1 cellular context compared by ENCODE assay signal in the genomic region with DNA sequence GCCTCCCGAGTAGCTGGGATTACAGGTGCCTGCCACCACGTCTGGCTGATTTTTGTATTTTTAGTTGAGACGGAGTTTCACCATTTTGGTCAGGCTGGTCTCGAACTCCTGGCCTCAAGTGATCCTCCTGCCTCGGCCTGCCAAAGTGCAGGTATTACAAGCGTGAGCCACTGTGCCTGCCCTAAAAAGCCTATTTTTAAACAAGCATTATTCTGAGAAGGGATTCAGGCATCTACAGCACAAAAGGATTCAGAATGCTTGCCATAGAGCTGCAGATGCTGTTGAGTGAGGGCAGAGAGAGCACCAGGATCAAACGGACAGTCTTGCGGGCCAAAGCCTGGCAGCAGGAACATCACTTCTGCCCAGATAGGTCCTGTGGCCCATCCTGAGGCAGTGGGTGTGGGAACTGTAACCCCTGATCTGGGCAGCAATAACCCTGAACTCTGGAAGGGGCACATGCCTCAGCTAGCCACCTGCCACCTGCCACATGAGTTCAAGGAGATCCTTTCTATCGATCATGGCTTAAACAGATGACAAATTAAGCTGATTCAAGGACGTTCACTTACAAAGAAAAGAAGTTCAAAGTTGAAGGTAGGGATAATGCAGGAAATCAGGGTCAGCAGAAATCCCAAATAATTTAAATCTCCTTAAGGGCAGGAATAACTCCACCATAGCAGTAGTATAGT.
TF ChIP-seq lines count a peak whose summit lies in the region.

No MANE protein-coding gene starts in this region.

TF ChIP-seq in GM23338, 12 proteins besides CTCF, POLR2A, EP300 and RAD21 (continued from another document):
- TF ChIP-seq, protein P1, sequence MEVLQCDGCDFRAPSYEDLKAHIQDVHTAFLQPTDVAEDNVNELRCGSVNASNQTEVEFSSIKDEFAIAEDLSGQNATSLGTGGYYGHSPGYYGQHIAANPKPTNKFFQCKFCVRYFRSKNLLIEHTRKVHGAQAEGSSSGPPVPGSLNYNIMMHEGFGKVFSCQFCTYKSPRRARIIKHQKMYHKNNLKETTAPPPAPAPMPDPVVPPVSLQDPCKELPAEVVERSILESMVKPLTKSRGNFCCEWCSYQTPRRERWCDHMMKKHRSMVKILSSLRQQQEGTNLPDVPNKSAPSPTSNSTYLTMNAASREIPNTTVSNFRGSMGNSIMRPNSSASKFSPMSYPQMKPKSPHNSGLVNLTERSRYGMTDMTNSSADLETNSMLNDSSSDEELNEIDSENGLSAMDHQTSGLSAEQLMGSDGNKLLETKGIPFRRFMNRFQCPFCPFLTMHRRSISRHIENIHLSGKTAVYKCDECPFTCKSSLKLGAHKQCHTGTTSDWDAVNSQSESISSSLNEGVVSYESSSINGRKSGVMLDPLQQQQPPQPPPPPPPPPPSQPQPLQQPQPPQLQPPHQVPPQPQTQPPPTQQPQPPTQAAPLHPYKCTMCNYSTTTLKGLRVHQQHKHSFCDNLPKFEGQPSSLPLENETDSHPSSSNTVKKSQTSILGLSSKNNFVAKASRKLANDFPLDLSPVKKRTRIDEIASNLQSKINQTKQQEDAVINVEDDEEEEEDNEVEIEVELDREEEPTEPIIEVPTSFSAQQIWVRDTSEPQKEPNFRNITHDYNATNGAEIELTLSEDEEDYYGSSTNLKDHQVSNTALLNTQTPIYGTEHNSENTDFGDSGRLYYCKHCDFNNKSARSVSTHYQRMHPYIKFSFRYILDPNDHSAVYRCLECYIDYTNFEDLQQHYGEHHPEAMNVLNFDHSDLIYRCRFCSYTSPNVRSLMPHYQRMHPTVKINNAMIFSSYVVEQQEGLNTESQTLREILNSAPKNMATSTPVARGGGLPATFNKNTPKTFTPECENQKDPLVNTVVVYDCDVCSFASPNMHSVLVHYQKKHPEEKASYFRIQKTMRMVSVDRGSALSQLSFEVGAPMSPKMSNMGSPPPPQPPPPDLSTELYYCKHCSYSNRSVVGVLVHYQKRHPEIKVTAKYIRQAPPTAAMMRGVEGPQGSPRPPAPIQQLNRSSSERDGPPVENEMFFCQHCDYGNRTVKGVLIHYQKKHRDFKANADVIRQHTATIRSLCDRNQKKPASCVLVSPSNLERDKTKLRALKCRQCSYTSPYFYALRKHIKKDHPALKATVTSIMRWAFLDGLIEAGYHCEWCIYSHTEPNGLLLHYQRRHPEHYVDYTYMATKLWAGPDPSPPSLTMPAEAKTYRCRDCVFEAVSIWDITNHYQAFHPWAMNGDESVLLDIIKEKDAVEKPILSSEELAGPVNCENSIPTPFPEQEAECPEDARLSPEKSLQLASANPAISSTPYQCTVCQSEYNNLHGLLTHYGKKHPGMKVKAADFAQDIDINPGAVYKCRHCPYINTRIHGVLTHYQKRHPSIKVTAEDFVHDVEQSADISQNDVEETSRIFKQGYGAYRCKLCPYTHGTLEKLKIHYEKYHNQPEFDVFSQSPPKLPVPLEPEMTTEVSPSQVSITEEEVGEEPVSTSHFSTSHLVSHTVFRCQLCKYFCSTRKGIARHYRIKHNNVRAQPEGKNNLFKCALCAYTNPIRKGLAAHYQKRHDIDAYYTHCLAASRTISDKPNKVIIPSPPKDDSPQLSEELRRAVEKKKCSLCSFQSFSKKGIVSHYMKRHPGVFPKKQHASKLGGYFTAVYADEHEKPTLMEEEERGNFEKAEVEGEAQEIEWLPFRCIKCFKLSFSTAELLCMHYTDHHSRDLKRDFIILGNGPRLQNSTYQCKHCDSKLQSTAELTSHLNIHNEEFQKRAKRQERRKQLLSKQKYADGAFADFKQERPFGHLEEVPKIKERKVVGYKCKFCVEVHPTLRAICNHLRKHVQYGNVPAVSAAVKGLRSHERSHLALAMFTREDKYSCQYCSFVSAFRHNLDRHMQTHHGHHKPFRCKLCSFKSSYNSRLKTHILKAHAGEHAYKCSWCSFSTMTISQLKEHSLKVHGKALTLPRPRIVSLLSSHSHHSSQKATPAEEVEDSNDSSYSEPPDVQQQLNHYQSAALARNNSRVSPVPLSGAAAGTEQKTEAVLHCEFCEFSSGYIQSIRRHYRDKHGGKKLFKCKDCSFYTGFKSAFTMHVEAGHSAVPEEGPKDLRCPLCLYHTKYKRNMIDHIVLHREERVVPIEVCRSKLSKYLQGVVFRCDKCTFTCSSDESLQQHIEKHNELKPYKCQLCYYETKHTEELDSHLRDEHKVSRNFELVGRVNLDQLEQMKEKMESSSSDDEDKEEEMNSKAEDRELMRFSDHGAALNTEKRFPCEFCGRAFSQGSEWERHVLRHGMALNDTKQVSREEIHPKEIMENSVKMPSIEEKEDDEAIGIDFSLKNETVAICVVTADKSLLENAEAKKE (CRISPR knock-in tag; IDR thresholded peaks at IDR 0.05) = no peak
- no peak for TF ChIP-seq STAT1 (IDR thresholded peaks at IDR 0.05; ENCODE audit: unreplicated experiment)
